ENCODE assay signal across 19 cellular contexts in the genomic region with DNA sequence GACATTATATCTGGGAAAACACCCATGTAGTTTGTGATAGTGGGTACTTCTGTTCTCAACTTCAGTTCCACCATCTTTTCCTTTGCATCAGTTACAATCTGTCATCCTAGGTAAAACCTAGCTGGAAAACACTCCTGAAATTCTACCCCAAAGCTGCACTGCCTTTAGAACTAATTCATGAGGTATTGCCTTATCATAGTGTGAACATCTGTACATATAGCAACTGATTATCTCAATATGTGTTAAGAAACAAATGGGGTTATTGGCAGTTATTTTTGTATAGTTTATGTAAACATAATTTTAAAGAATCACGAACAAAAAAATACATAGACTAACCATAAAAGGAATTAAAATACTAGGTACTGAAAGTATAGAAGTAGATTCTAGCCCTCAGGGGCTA. TPM values are rescaled to one million over a fixed set of nuclear protein-coding genes. Genes with fewer than 3 reads are reported as not detected.
DNase-seq lines count a peak whose midpoint lies in the region; ATAC-seq, FAIRE-seq and TF ChIP-seq lines count a peak whose summit lies in the region.
"Had no signal": no experiment of that assay in that cellular context is flagged by ENCODE, and none has a peak within 500 bp of the region (broad histone marks: within the 10 kb centered on the region; RNA-seq: fewer than 3 reads in every experiment).

No MANE protein-coding gene starts in this region.

- no TSS peak for BruUV-seq in K562 (replicated peaks; lab: Mats Ljungman, UMichigan)

- TF ChIP-seq CTCF in K562 (IDR thresholded peaks at IDR 0.05 in 2 of 3, conservative IDR thresholded peaks at IDR 0.05 in 1 of 3; ENCODE audit: insufficient read depth in 2 of 3, low read depth in 1 of 3, low read length in 3 of 3) (no peak), esophagus squamous epithelium (IDR thresholded peaks at IDR 0.05) (no peak)

- H3K9me1 ChIP-seq in K562 (ENCODE audit: control insufficient read depth, insufficient read depth, low read length): no peaks in the 10 kb centered on the region

- H3K79me2 ChIP-seq in Karpas-422 (ENCODE audit: low read length) (no peaks in the 10 kb centered on the region), K562 (ENCODE audit: control insufficient read depth, insufficient read depth, low read length) (no peaks in the 10 kb centered on the region)

- WGBS in K562 (ENCODE audit: insufficient coverage, low coverage, missing lambda C conversion rate): 0% methylated on average over 1 of the region's 1 CpG
- 63 to 84% methylated on average over 1 of the region's 1 CpG for WGBS in esophagus squamous epithelium, 2 donors

- TF ChIP-seq EP300 in K562 (IDR thresholded peaks at IDR 0.05; ENCODE audit: low read length): no peak

- H3K9ac ChIP-seq in Karpas-422 (ENCODE audit: low read length) (no peak overlapping the region), K562 (ENCODE audit: insufficient read depth in 1 of 2, low read depth in 2 of 2, low read length in 2 of 2) (no peak overlapping the region)
- H3K9ac ChIP-seq: BLaER1 had no signal

- no peak for TF ChIP-seq POLR2A in K562 (conservative IDR thresholded peaks at IDR 0.05)
- TF ChIP-seq POLR2A in esophagus squamous epithelium (IDR thresholded peaks at IDR 0.05): no peak

- H3K9me3 ChIP-seq in Karpas-422 (ENCODE audit: low read length): no peaks in the 10 kb centered on the region
- H3K9me3 ChIP-seq in K562 (replicated peaks; ENCODE audit: control insufficient read depth, insufficient read depth, low read depth, low read length): peaks cover 2% of the 10 kb centered on the region; the same call in 1 of the 2 replicates
- no peaks in the 10 kb centered on the region for H3K9me3 ChIP-seq in esophagus squamous epithelium
- H3K9me3 ChIP-seq: BE2C, BLaER1 had no signal

- FAIRE-seq in K562 (lab: Jason Lieb, UNC): no peak
- FAIRE-seq: GM12891 had no signal

- CTCF ChIA-PET in K562 (lab: Yijun Ruan, JAX; ENCODE audit: low intra/inter-chr PET ratio): no interaction called here

- DNase-seq in Karpas-422: peak; percentile 20
- DNase-seq in NCI-H69 (lab: John Stamatoyannopoulos, UW): peak; percentile 71
- DNase-seq in K562 (ENCODE audit: extremely low read depth in 1 of 4, low spot score in 3 of 4): no peak
- no peak for DNase-seq in KG1 (lab: John Stamatoyannopoulos, UW)
- DNase-seq in islet precursor cell: no peak
- no peak for DNase-seq in esophagus squamous epithelium (lab: John Stamatoyannopoulos, UW)
- DNase-seq: 8988T; ACHN; BE2C; C1 segment of cervical spinal cord; CD4-positive, alpha-beta memory T cell; CD4-positive, CD25-positive, alpha-beta regulatory T cell; CD8-positive, alpha-beta memory T cell; COR-L47; DMS79 treated with DMSO at 0.1 percent for 48 hours; GF-D8 had no signal

- ATAC-seq in K562: no peak
- no peak for ATAC-seq in HG03342 (IDR thresholded peaks at IDR 0.05; ENCODE audit: unreplicated experiment)

- no peaks in the 10 kb centered on the region for H3K9me2 ChIP-seq in Karpas-422 (replicated peaks; ENCODE audit: insufficient read depth, low read length)

- no peak for TF ChIP-seq RAD21 in K562 (CRISPR knock-in tag; conservative IDR thresholded peaks at IDR 0.05 in 1 of 2, IDR thresholded peaks at IDR 0.05 in 1 of 2)

- H4K20me1 ChIP-seq in Karpas-422 (ENCODE audit: insufficient read depth, low read depth, low read length): no peaks in the 10 kb centered on the region
- no peaks in the 10 kb centered on the region for H4K20me1 ChIP-seq in K562 (replicated peaks; ENCODE audit: control insufficient read depth, insufficient read depth, low read length)
- H4K20me1 ChIP-seq: BLaER1 had no signal

- H2AFZ ChIP-seq in Karpas-422 (ENCODE audit: low read length) (no peak overlapping the region), K562 (ENCODE audit: low read depth, low read length) (no peak overlapping the region; the same call in 1 of the 2 replicates)

- H3K4me1 ChIP-seq in Karpas-422 (ENCODE audit: low read length) (no peaks in the 10 kb centered on the region), K562 (replicated peaks in 1 of 2; ENCODE audit: control insufficient read depth in 2 of 2, insufficient read depth in 2 of 2, low read length in 2 of 2) (peaks cover 0 to 9% of the 10 kb centered on the region in 2 experiments; a peak in 1 of 5 replicates), esophagus squamous epithelium (no peaks in the 10 kb centered on the region)
- H3K4me1 ChIP-seq: BE2C had no signal

- no peak overlapping the region for H3K4me2 ChIP-seq in Karpas-422 (ENCODE audit: low read depth, low read length, poor library complexity, severe bottlenecking)
- no peak overlapping the region for H3K4me2 ChIP-seq in K562 (ENCODE audit: insufficient read depth, low read length)
- H3K4me2 ChIP-seq: BLaER1 had no signal

- in situ Hi-C loops in K562 (cut with MboI): no loop called here

- POLR2A ChIA-PET in K562 (lab: Yijun Ruan, JAX): no interaction called here

- H3K4me3 ChIP-seq in Karpas-422 (ENCODE audit: low read length): no peak overlapping the region
- H3K4me3 ChIP-seq in K562: no peak overlapping the region
- no peak overlapping the region for H3K4me3 ChIP-seq in esophagus squamous epithelium
- H3K4me3 ChIP-seq: BLaER1 had no signal

- no peaks in the 10 kb centered on the region for H3K36me3 ChIP-seq in Karpas-422 (ENCODE audit: insufficient read depth, low read length)
- H3K36me3 ChIP-seq in K562 (ENCODE audit: control insufficient read depth, insufficient read depth, low read length): no peaks in the 10 kb centered on the region
- no peaks in the 10 kb centered on the region for H3K36me3 ChIP-seq in esophagus squamous epithelium
- H3K36me3 ChIP-seq: BE2C, BLaER1 had no signal

- intact Hi-C loops in K562 (cut with micrococcal nuclease) (no loop called here), esophagus squamous epithelium (cut with DNase I) (no loop called here)

- no peak overlapping the region for H3K27ac ChIP-seq in Karpas-422 (ENCODE audit: low read length)
- no peak overlapping the region for H3K27ac ChIP-seq in K562 (ENCODE audit: extremely low read depth, low read depth, low read length)
- H3K27ac ChIP-seq in esophagus squamous epithelium: no peak overlapping the region
- H3K27ac ChIP-seq: BLaER1 had no signal

- H3K27me3 ChIP-seq in Karpas-422 (ENCODE audit: low read length) (no peaks in the 10 kb centered on the region), K562 (ENCODE audit: control insufficient read depth in 2 of 2, insufficient read depth in 2 of 2, low read length in 2 of 2) (no peaks in the 10 kb centered on the region), esophagus squamous epithelium (no peaks in the 10 kb centered on the region)
- H3K27me3 ChIP-seq: BE2C, BLaER1 had no signal

TF ChIP-seq in K562, 482 proteins besides CTCF, POLR2A, EP300 and RAD21:
- TF ChIP-seq ZNF384 (IDR thresholded peaks at IDR 0.05; ENCODE audit: low read depth, low read length) (no peak), PML (IDR thresholded peaks at IDR 0.05; ENCODE audit: low read length) (0 out of 2 replicates have a peak, but pooled peaks have one; percentile 37), TAL1 (IDR thresholded peaks at IDR 0.05) (peak; percentile 35), ARID1B (IDR thresholded peaks at IDR 0.05) (peak; percentile 58), TEAD4 (IDR thresholded peaks at IDR 0.05; ENCODE audit: low read length) (peak; percentile 59), TEAD4 (CRISPR knock-in tag; IDR thresholded peaks at IDR 0.05; ENCODE audit: borderline replicate concordance) (no peak), CBFA2T3 (IDR thresholded peaks at IDR 0.05) (0 out of 2 replicates have a peak, but pooled peaks have one; percentile 12), NCOR1 (IDR thresholded peaks at IDR 0.05) (0 out of 2 replicates have a peak, but pooled peaks have one; percentile 8)
- TF ChIP-seq, protein P1, sequence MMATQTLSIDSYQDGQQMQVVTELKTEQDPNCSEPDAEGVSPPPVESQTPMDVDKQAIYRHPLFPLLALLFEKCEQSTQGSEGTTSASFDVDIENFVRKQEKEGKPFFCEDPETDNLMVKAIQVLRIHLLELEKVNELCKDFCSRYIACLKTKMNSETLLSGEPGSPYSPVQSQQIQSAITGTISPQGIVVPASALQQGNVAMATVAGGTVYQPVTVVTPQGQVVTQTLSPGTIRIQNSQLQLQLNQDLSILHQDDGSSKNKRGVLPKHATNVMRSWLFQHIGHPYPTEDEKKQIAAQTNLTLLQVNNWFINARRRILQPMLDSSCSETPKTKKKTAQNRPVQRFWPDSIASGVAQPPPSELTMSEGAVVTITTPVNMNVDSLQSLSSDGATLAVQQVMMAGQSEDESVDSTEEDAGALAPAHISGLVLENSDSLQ (IDR thresholded peaks at IDR 0.05): no peak

RNA-seq across cellular contexts. Expression of a gene that starts 6.4 kb away (rescaled TPM):
- total RNA-seq in Karpas-422 (2014; rRNA removed; shearing (Covaris generic); ENCODE audit: low replicate concordance): 36.7 and 133 TPM in 2 replicates
- 10.7 and 36.6 TPM in 2 replicates for total RNA-seq in K562 (2011; cell fraction: chromatin; rRNA removed; ENCODE audit: low replicate concordance)
- 5.7 and 6.2 TPM in 2 replicates for total RNA-seq in K562 (2011; cell fraction: nucleolus; rRNA removed)
- 10.0 and 16.6 TPM in 2 replicates for total RNA-seq in K562 (2011; cell fraction: nucleoplasm; rRNA removed)
- total RNA-seq in K562 (2014; rRNA removed): 25.5 and 30.9 TPM in 2 replicates
- total RNA-seq in K562 (2014; rRNA removed; fragmentation: Illumina TruSeq; extraction: Trizol): 33.5 and 36.4 TPM in 2 replicates
- total RNA-seq in K562 (2015; rRNA removed; fragmentation: Illumina TruSeq; extraction: Trizol): 23.7 and 27.7 TPM in 2 replicates
- 30.3 and 33.2 TPM in 2 replicates for total RNA-seq in K562 (2021)
- 37.1 and 37.3 TPM in 2 replicates for polyA plus RNA-seq in K562 (2011; rRNA removed)
- polyA plus RNA-seq in K562 (2011; cell fraction: cytosol; rRNA removed): 9.9 and 20.0 TPM in 2 replicates
- 20.6 and 37.5 TPM in 2 replicates for polyA plus RNA-seq in K562 (2011; cell fraction: nucleus; rRNA removed)
- 16.0 and 19.7 TPM in 2 replicates for polyA plus RNA-seq in K562 (2012)
- 22.0 and 23.5 TPM in 2 replicates for polyA plus RNA-seq in K562 (2014; fragmentation: Illumina TruSeq; extraction: Trizol)
- polyA plus RNA-seq in K562 (2014; fragmentation: Nextera tagmentation; extraction: Ambion mirVana): 1 to 10 TPM; 8.5 to 10.0 TPM
- polyA plus RNA-seq in K562 (2014; rRNA removed): 16.0 and 20.4 TPM in 2 replicates
- polyA minus RNA-seq in K562 (2011; rRNA and poly(A)+ RNA removed): 64.1 and 75.5 TPM in 2 replicates
- 21.6 and 23.2 TPM in 2 replicates for polyA minus RNA-seq in K562 (2011; cell fraction: cytosol; rRNA and poly(A)+ RNA removed)
- 21.5 and 38.9 TPM in 2 replicates for polyA minus RNA-seq in K562 (2011; cell fraction: nucleus; rRNA and poly(A)+ RNA removed)
- total RNA-seq in esophagus squamous epithelium: 10 to 100 TPM; 26.2 to 79.2 (median 52.4) TPM

Comparison
In these comparisons a context has a peak if more than half of its experiments do, and no peak if none do; other contexts are left out.
1. DNase-seq: peak in Karpas-422 (single experiment) and NCI-H69 (single experiment); none in K562 (0 of 4), KG1 (single experiment), islet precursor cell (single experiment) and esophagus squamous epithelium (single experiment).